ENCODE assay signal across 1 cellular context in genomic region chr6:29834564-29835436, GRCh38.
TF ChIP-seq lines count a peak whose summit lies in the region.

No MANE protein-coding gene starts in this region.

TF ChIP-seq in liver, 16 proteins besides CTCF, POLR2A, EP300 and RAD21 (continued from another document):
- TF ChIP-seq TAF1 (conservative IDR thresholded peaks at IDR 0.05): no peak
- TF ChIP-seq MAX (IDR thresholded peaks at IDR 0.05): no peak
- TF ChIP-seq SP1 (IDR thresholded peaks at IDR 0.05): no peak
